8 cellular contexts compared by ENCODE assay signal in genomic region chr3:71753716-71754609, GRCh38. TPM values are rescaled to one million over a fixed set of nuclear protein-coding genes. Genes with fewer than 3 reads are reported as not detected.
A peak's percentile ranks its signal among the peaks of the same experiment; 100 is the strongest.
DNase-seq lines count a peak whose midpoint lies in the region; ATAC-seq and TF ChIP-seq lines count a peak whose summit lies in the region.

TSS of gene GPR27 (plus strand) at chr3:71753855. CDS start at chr3:71754050, 195 bp downstream.

- H3K36me3 Mint-ChIP-seq in chondrocyte (ENCODE audit: low read depth), result peaks cover 1% of the 10 kb centered on the region

- in situ Hi-C loops in Panc1 (cut with HindIII; ENCODE audit: low pct_unique_long_range_greater_than_20kb, low sequenced_read_pairs), result no loop called here

- H3K9me3 ChIP-seq in ES-I3 (ENCODE audit: control insufficient read depth, insufficient read depth, low read length), result no peaks in the 10 kb centered on the region
- no peaks in the 10 kb centered on the region for H3K9me3 ChIP-seq in Panc1 (ENCODE audit: control insufficient read depth, insufficient read depth, low read depth, low read length)
- H3K9me3 ChIP-seq in stomach smooth muscle (ENCODE audit: control insufficient read depth in 2 of 2, low read length in 2 of 2), result no peaks in the 10 kb centered on the region

- BruUV-seq in Panc1 (replicated peaks; lab: Mats Ljungman, UMichigan), result no TSS peak

- CTCF ChIA-PET in Panc1 (lab: Charles Lee), result no interaction called here

- peak; percentile 70 for ATAC-seq in Panc1
- peak; percentile 66 for ATAC-seq in left lobe of liver
- no peak for ATAC-seq in HG03139 (IDR thresholded peaks at IDR 0.05; ENCODE audit: unreplicated experiment)
- no peak for ATAC-seq in HG03175 (IDR thresholded peaks at IDR 0.05; ENCODE audit: unreplicated experiment)

- H3K9ac ChIP-seq in ES-I3 (ENCODE audit: low read depth, low read length) (peak within 1 kb of the TSS; percentile 74), stomach smooth muscle (ENCODE audit: low read length in 2 of 2) (peak within 1 kb of the TSS in 1 of 2 donors; percentile 21)

- intact Hi-C loops in Panc1 (cut with micrococcal nuclease; ENCODE audit: unreplicated experiment), result no loop called here

- no peak within 1 kb of the TSS for H3K27ac Mint-ChIP-seq in chondrocyte (ENCODE audit: unreplicated experiment)

- POLR2A ChIA-PET in Panc1 (lab: Charles Lee), result no interaction called here

- H3K27ac ChIP-seq in Panc1 (ENCODE audit: low read length), result no peak within 1 kb of the TSS
- no peak within 1 kb of the TSS for H3K27ac ChIP-seq in stomach smooth muscle (ENCODE audit: low read length)

- no peak for TF ChIP-seq CTCF in Panc1 (IDR thresholded peaks at IDR 0.05)
- TF ChIP-seq CTCF in chondrocyte (IDR thresholded peaks at IDR 0.05), result no peak

- H3K9me3 Mint-ChIP-seq in chondrocyte (ENCODE audit: low read depth), result no peaks in the 10 kb centered on the region

- H3K27me3 Mint-ChIP-seq in chondrocyte (ENCODE audit: low read depth), result peaks cover 45% of the 10 kb centered on the region

- H3K4me3 Mint-ChIP-seq in chondrocyte (ENCODE audit: unreplicated experiment), result peak within 1 kb of the TSS; percentile 62

- H3K36me3 ChIP-seq in ES-I3 (ENCODE audit: insufficient read depth, low read length) (no peaks in the 10 kb centered on the region), Panc1 (ENCODE audit: control insufficient read depth, insufficient read depth, low read length) (no peaks in the 10 kb centered on the region), stomach smooth muscle (ENCODE audit: control insufficient read depth in 2 of 2, insufficient read depth in 2 of 2, low read length in 2 of 2) (no peaks in the 10 kb centered on the region)

- DNase-seq in Panc1 (ENCODE audit: low read depth, low spot score) (no peak), chondrocyte (ENCODE audit: low spot score) (no peak), left lobe of liver (ENCODE audit: low spot score) (no peak), hippocampal formation (lab: John Stamatoyannopoulos, UW) (no peak)

- H3K4me1 Mint-ChIP-seq in chondrocyte (ENCODE audit: low read depth), result peaks cover 14% of the 10 kb centered on the region

- no peaks in the 10 kb centered on the region for H3K27me3 ChIP-seq in Panc1 (ENCODE audit: control insufficient read depth, insufficient read depth, low read length)
- peaks cover 0 to 10% of the 10 kb centered on the region in 2 donors for H3K27me3 ChIP-seq in stomach smooth muscle (ENCODE audit: control insufficient read depth in 1 of 2, insufficient read depth in 2 of 2, low read length in 2 of 2)

- H3K4me1 ChIP-seq in ES-I3 (ENCODE audit: insufficient read depth, low read length) (no peaks in the 10 kb centered on the region), Panc1 (ENCODE audit: control insufficient read depth, insufficient read depth, low read length) (no peaks in the 10 kb centered on the region), stomach smooth muscle (ENCODE audit: control insufficient read depth, insufficient read depth, low read length) (no peaks in the 10 kb centered on the region)

- peak within 1 kb of the TSS in 1 of 2 experiments; percentile 21; a peak in 1 of 4 replicates for H3K4me3 ChIP-seq in Panc1 (ENCODE audit: low read depth in 2 of 2, low read length in 2 of 2)
- H3K4me3 ChIP-seq in stomach smooth muscle (ENCODE audit: low read length in 2 of 2), result peak within 1 kb of the TSS; percentile 49 to 72

RNA-seq across cellular contexts. Expression of gene GPR27, which starts in this region (rescaled TPM):
- total RNA-seq in Panc1 (2021; ENCODE audit: unreplicated experiment) (0.15 TPM), chondrocyte (3.5 to 5.8 TPM (median 5.5 TPM) in 3 replicates), left lobe of liver (0.10 TPM)
- polyA plus RNA-seq in Panc1 (2012; ENCODE audit: insufficient read length), result 0.17 TPM

Comparison
In these comparisons a context has a peak if more than half of its experiments do, and no peak if none do; other contexts are left out.
1. Peak in ATAC-seq in Panc1; RNA of the gene not detected or under 1 TPM.
2. Peak in ATAC-seq in left lobe of liver; RNA of the gene not detected or under 1 TPM.